ENCODE assay signal across 15 cellular contexts in genomic region chr7:19118896-19119301, GRCh38. TPM values are rescaled to one million over a fixed set of nuclear protein-coding genes. Genes with fewer than 3 reads are reported as not detected.
A peak's percentile ranks its signal among the peaks of the same experiment; 100 is the strongest.
DNase-seq lines count a peak whose midpoint lies in the region; ATAC-seq and TF ChIP-seq lines count a peak whose summit lies in the region.
"Had no signal": no experiment of that assay in that cellular context is flagged by ENCODE, and none has a peak within 500 bp of the region (broad histone marks: within the 10 kb centered on the region; RNA-seq: fewer than 3 reads in every experiment).

No MANE protein-coding gene starts in this region.

- H3K27me3 Mint-ChIP-seq in WTC11 (ENCODE audit: low read depth), result peaks cover 82% of the 10 kb centered on the region

- POLR2A ChIA-PET in WTC11 (lab: Charles Lee), result interaction anchor here (0.8 kb wide), 1 partner anchor 25 kb away, joined by 3 read pairs; no protein-coding TSS in a partner anchor

- H3K27me3 ChIP-seq in smooth muscle cell (ENCODE audit: low read depth), result no peaks in the 10 kb centered on the region

- no peak overlapping the region for H3K27ac Mint-ChIP-seq in WTC11
- H3K27ac Mint-ChIP-seq: effector memory CD8-positive, alpha-beta T cell had no signal

- H3K4me3 ChIP-seq in smooth muscle cell, result peak overlapping the region; percentile 66
- H3K4me3 ChIP-seq: A549, left lung had no signal

- no peaks in the 10 kb centered on the region for H3K9me3 ChIP-seq in smooth muscle cell (replicated peaks; ENCODE audit: low read depth)
- H3K9me3 ChIP-seq: A549, left lung had no signal

- H3K4me1 ChIP-seq in smooth muscle cell (ENCODE audit: low read depth), result peaks cover 8% of the 10 kb centered on the region
- H3K4me1 ChIP-seq: A549 had no signal

- H3K9ac ChIP-seq in smooth muscle cell (ENCODE audit: low read depth), result peak overlapping the region; percentile 90

- no peaks in the 10 kb centered on the region for H3K9me3 Mint-ChIP-seq in WTC11
- H3K9me3 Mint-ChIP-seq: effector memory CD8-positive, alpha-beta T cell had no signal

- H4K20me1 ChIP-seq in smooth muscle cell (ENCODE audit: low read depth), result peaks cover 29% of the 10 kb centered on the region

- H3K79me2 ChIP-seq in smooth muscle cell (ENCODE audit: low read depth), result peaks cover 53% of the 10 kb centered on the region

- peak overlapping the region; percentile 96 for H3K27ac ChIP-seq in smooth muscle cell (ENCODE audit: low read depth)
- H3K27ac ChIP-seq: A549, left lung had no signal

- WGBS in smooth muscle cell (ENCODE audit: low lambda C conversion rate), result 3% methylated on average over 19 of the region's 19 CpGs

- no peaks in the 10 kb centered on the region for H3K36me3 Mint-ChIP-seq in WTC11

- H3K4me3 Mint-ChIP-seq in WTC11, result peak overlapping the region; percentile 72
- H3K4me3 Mint-ChIP-seq: effector memory CD8-positive, alpha-beta T cell had no signal

- H3K36me3 ChIP-seq in smooth muscle cell (ENCODE audit: low read depth), result no peaks in the 10 kb centered on the region
- H3K36me3 ChIP-seq: left lung had no signal

- peaks cover 9% of the 10 kb centered on the region for H3F3A ChIP-seq in smooth muscle cell (ENCODE audit: low read depth)

- H2AFZ ChIP-seq in smooth muscle cell (ENCODE audit: low read depth), result no peak overlapping the region

- DNase-seq in NCI-H82 (lab: John Stamatoyannopoulos, UW), result peak; percentile 37
- DNase-seq in NCI-H82 treated with DMSO at 0.1 percent for 48 hours (lab: John Stamatoyannopoulos, UW; ENCODE audit: unreplicated experiment), result no peak
- DNase-seq in WTC11 (ENCODE audit: low spot score), result peak; percentile 70
- DNase-seq in iPS-NIHi11 (ENCODE audit: low spot score), result peak; percentile 28
- DNase-seq in smooth muscle cell (lab: John Stamatoyannopoulos, UW; ENCODE audit: unreplicated experiment), result no peak
- no peak for DNase-seq in stimulated activated CD4-positive, alpha-beta T cell treated with anti-CD3 and anti-CD28 coated beads, Interleukin-2, amount 100 ng/mL, for 24 hours
- DNase-seq in NCI-H1048 (lab: John Stamatoyannopoulos, UW), result no peak
- DNase-seq: activated CD4-positive, alpha-beta T cell treated with anti-CD3 and anti-CD28 coated beads for 4 hours; effector memory CD8-positive, alpha-beta T cell; KG1; left lung; NCI-H2029 treated with DMSO at 0.1 percent for 48 hours; SW 1271 had no signal

- TF ChIP-seq CTCF in WTC11 (IDR thresholded peaks at IDR 0.05), result no peak
- no peak for TF ChIP-seq CTCF in smooth muscle cell (IDR thresholded peaks at IDR 0.05; ENCODE audit: borderline replicate concordance, insufficient read depth, poor library complexity, severe bottlenecking)

- H3K4me2 ChIP-seq in smooth muscle cell, result peak overlapping the region; percentile 90
- H3K4me2 ChIP-seq: A549 had no signal

- CTCF ChIA-PET in WTC11 (lab: Charles Lee), result interaction anchor here (0.7 to 1.7 kb wide), 6 partner anchors 12 to 767 kb away, joined by 3 to 11 read pairs (median 4); partner anchors contain the start of gene FERD3L

- ATAC-seq in WTC11 (peak; percentile 9), HG03108 (IDR thresholded peaks at IDR 0.05; ENCODE audit: unreplicated experiment) (no peak)
- ATAC-seq: effector memory CD8-positive, alpha-beta T cell; left lung had no signal

- H3K4me1 Mint-ChIP-seq in WTC11, result peaks cover 44% of the 10 kb centered on the region

TF ChIP-seq in WTC11, 78 proteins besides CTCF, POLR2A, EP300 and RAD21:
- TF ChIP-seq, protein P1, sequence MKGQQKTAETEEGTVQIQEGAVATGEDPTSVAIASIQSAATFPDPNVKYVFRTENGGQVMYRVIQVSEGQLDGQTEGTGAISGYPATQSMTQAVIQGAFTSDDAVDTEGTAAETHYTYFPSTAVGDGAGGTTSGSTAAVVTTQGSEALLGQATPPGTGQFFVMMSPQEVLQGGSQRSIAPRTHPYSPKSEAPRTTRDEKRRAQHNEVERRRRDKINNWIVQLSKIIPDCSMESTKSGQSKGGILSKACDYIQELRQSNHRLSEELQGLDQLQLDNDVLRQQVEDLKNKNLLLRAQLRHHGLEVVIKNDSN (CRISPR knock-in tag; IDR thresholded peaks at IDR 0.05), result peak; percentile 86
- TF ChIP-seq PRRX2 (CRISPR knock-in tag; IDR thresholded peaks at IDR 0.05), result no peak
- TF ChIP-seq ZNF423 (CRISPR knock-in tag; IDR thresholded peaks at IDR 0.05), result peak; percentile 67
- no peak for TF ChIP-seq ZNF232 (CRISPR knock-in tag; IDR thresholded peaks at IDR 0.05)
- TF ChIP-seq MYBL2 (CRISPR knock-in tag; IDR thresholded peaks at IDR 0.05), result 0 out of 2 replicates have a peak, but pooled peaks have one; percentile 22
- TF ChIP-seq USF2 (CRISPR knock-in tag; IDR thresholded peaks at IDR 0.05), result peak; percentile 87
- TF ChIP-seq, protein P2, sequence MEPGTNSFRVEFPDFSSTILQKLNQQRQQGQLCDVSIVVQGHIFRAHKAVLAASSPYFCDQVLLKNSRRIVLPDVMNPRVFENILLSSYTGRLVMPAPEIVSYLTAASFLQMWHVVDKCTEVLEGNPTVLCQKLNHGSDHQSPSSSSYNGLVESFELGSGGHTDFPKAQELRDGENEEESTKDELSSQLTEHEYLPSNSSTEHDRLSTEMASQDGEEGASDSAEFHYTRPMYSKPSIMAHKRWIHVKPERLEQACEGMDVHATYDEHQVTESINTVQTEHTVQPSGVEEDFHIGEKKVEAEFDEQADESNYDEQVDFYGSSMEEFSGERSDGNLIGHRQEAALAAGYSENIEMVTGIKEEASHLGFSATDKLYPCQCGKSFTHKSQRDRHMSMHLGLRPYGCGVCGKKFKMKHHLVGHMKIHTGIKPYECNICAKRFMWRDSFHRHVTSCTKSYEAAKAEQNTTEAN (CRISPR knock-in tag; IDR thresholded peaks at IDR 0.05), result 0 out of 2 replicates have a peak, but pooled peaks have one; percentile 58
- TF ChIP-seq, protein P3, sequence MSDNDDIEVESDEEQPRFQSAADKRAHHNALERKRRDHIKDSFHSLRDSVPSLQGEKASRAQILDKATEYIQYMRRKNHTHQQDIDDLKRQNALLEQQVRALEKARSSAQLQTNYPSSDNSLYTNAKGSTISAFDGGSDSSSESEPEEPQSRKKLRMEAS (CRISPR knock-in tag; IDR thresholded peaks at IDR 0.05), result peak; percentile 74
- TF ChIP-seq CBFB (CRISPR knock-in tag; IDR thresholded peaks at IDR 0.05; ENCODE audit: low read depth), result no peak
- TF ChIP-seq, protein P4, sequence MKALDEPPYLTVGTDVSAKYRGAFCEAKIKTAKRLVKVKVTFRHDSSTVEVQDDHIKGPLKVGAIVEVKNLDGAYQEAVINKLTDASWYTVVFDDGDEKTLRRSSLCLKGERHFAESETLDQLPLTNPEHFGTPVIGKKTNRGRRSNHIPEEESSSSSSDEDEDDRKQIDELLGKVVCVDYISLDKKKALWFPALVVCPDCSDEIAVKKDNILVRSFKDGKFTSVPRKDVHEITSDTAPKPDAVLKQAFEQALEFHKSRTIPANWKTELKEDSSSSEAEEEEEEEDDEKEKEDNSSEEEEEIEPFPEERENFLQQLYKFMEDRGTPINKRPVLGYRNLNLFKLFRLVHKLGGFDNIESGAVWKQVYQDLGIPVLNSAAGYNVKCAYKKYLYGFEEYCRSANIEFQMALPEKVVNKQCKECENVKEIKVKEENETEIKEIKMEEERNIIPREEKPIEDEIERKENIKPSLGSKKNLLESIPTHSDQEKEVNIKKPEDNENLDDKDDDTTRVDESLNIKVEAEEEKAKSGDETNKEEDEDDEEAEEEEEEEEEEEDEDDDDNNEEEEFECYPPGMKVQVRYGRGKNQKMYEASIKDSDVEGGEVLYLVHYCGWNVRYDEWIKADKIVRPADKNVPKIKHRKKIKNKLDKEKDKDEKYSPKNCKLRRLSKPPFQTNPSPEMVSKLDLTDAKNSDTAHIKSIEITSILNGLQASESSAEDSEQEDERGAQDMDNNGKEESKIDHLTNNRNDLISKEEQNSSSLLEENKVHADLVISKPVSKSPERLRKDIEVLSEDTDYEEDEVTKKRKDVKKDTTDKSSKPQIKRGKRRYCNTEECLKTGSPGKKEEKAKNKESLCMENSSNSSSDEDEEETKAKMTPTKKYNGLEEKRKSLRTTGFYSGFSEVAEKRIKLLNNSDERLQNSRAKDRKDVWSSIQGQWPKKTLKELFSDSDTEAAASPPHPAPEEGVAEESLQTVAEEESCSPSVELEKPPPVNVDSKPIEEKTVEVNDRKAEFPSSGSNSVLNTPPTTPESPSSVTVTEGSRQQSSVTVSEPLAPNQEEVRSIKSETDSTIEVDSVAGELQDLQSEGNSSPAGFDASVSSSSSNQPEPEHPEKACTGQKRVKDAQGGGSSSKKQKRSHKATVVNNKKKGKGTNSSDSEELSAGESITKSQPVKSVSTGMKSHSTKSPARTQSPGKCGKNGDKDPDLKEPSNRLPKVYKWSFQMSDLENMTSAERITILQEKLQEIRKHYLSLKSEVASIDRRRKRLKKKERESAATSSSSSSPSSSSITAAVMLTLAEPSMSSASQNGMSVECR (CRISPR knock-in tag; IDR thresholded peaks at IDR 0.05; ENCODE audit: borderline replicate concordance), result 0 out of 2 replicates have a peak, but pooled peaks have one; percentile 30
- TF ChIP-seq, protein P5, sequence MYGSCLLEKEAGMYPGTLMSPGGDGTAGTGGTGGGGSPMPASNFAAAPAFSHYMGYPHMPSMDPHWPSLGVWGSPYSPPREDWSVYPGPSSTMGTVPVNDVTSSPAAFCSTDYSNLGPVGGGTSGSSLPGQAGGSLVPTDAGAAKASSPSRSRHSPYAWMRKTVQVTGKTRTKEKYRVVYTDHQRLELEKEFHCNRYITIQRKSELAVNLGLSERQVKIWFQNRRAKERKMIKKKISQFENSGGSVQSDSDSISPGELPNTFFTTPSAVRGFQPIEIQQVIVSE (CRISPR knock-in tag; IDR thresholded peaks at IDR 0.05; ENCODE audit: borderline replicate concordance), result no peak
- TF ChIP-seq FOXK1 (CRISPR knock-in tag; IDR thresholded peaks at IDR 0.05), result peak; percentile 48; the same call in 1 of the 2 replicates
- no peak for TF ChIP-seq ZNF138 (CRISPR knock-in tag; conservative IDR thresholded peaks at IDR 0.05)
- no peak for TF ChIP-seq ZNF219 (CRISPR knock-in tag; IDR thresholded peaks at IDR 0.05; ENCODE audit: borderline replicate concordance)

RNA-seq across cellular contexts. Expression of gene TWIST1, which starts 1.5 kb away (rescaled TPM):
- total RNA-seq in WTC11 (2021), result 0.23 to 0.37 TPM in 2 of 3 replicates, not detected in the other
- 33.2 and 51.3 TPM in 2 replicates for total RNA-seq in smooth muscle cell
- 45.6 and 58.0 TPM in 2 replicates for polyA plus RNA-seq in smooth muscle cell

RNA-seq across cellular contexts. Expression of gene FERD3L, which starts 26.3 kb away (rescaled TPM):
- total RNA-seq in WTC11 (2021) (not detected in 3 replicates), smooth muscle cell (not detected in 2 replicates)
- not detected in 2 replicates for polyA plus RNA-seq in smooth muscle cell
- total RNA-seq: left lung had no signal
- polyA plus RNA-seq: A549 had no signal

Comparison
In these comparisons a context has a peak if more than half of its experiments do, and no peak if none do; other contexts are left out.
1. DNase-seq: peak in NCI-H82 (single experiment), WTC11 (single experiment) and iPS-NIHi11 (single experiment); none in NCI-H82 treated with DMSO at 0.1 percent for 48 hours (single experiment), smooth muscle cell (single experiment), stimulated activated CD4-positive, alpha-beta T cell treated with anti-CD3 and anti-CD28 coated beads, Interleukin-2, amount 100 ng/mL, for 24 hours (0 of 2) and NCI-H1048 (single experiment).
2. RNA of gene TWIST1, which starts 1.5 kb away (total RNA-seq): 33.2 to 51.3 TPM in smooth muscle cell; 0.23 to 0.37 TPM in WTC11; every median in the first group is over 10 times any median in the second.